22 cellular contexts compared by ENCODE assay signal in genomic region chr10:130495116-130495862, GRCh38.
"Had no signal": no experiment of that assay in that cellular context is flagged by ENCODE, and none has a peak within 500 bp of the region (broad histone marks: within the 10 kb centered on the region; RNA-seq: fewer than 3 reads in every experiment).

No MANE protein-coding gene starts in this region.

- H3K4me1 ChIP-seq: esophagus squamous epithelium, gastroesophageal sphincter, left ventricle myocardium inferior, pancreas, prostate gland, right lobe of liver, stomach, thyroid gland, upper lobe of left lung, uterus had no signal

- H3K9me3 ChIP-seq: esophagus squamous epithelium, gastroesophageal sphincter, left ventricle myocardium inferior, pancreas, prostate gland, right lobe of liver, thyroid gland, upper lobe of left lung, uterus had no signal

- DNase-seq: central memory CD4-positive, alpha-beta T cell; effector memory CD8-positive, alpha-beta T cell; esophagus squamous epithelium; foreskin fibroblast; glutamatergic neuron; left ventricle myocardium inferior; mesenchymal stem cell; naive thymus-derived CD4-positive, alpha-beta T cell; nucleus accumbens; right lobe of liver; stimulated activated CD4-positive, alpha-beta T cell treated with anti-CD3 and anti-CD28 coated beads, Interleukin-12 subunit alpha, Interleukin-12 subunit beta, amount 100 ng/mL, for 4 hours; stimulated activated naive CD4-positive, alpha-beta T cell; stomach; substantia nigra; thyroid gland; uterus had no signal

- H3K36me3 ChIP-seq: esophagus squamous epithelium, gastroesophageal sphincter, left ventricle myocardium inferior, pancreas, prostate gland, right lobe of liver, stomach, thyroid gland, upper lobe of left lung, uterus had no signal

- ATAC-seq: effector memory CD8-positive, alpha-beta T cell had no signal

- H3K4me3 ChIP-seq: esophagus squamous epithelium, gastroesophageal sphincter, left ventricle myocardium inferior, lung, pancreas, prostate gland, right lobe of liver, skin epidermis, stomach, thyroid gland, upper lobe of left lung, uterus had no signal

- FAIRE-seq: pancreas had no signal

- H3K27ac ChIP-seq: esophagus squamous epithelium, gastroesophageal sphincter, left ventricle myocardium inferior, pancreas, prostate gland, right lobe of liver, skin epidermis, stomach, thyroid gland, upper lobe of left lung, uterus had no signal

- H3K27me3 ChIP-seq: esophagus squamous epithelium, pancreas, right lobe of liver, stomach, thyroid gland, upper lobe of left lung, uterus had no signal
